In the genomic region with DNA sequence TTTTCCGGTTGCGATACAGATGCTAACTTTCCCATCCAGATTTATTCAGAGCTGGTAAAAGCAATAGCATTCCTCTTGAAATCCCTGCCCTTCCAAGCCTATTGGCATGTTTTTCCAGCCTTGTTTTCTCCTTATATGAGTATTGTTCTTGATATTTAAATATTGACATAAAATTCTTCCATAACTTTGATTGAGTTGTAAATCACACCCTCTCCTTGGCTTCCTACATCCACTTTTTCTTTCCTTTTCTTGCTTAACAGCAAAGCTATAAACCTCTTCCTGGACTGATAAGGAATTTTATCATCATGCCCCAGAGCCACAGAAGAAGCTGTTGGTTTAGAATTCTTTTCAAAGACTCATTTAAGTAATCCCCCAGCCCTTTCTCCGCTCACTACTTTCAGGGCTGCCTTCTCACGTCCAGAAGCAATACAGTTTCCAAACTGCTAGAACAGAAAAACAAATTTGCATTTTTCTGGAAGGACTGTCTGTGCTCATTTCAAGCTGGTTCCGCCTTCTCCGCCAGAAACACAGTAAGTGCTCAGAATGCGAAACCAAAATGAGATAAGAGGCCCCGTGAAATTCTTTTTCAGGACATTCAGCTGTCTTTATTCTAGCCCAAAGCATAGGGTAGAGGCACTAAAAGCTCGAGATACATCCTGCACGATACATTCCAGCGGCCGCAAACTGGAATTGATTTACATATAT, we compare ENCODE assay signal across 8 cellular contexts. TPM values are rescaled to one million over a fixed set of nuclear protein-coding genes. Genes with fewer than 3 reads are reported as not detected.
DNase-seq lines count a peak whose midpoint lies in the region; ATAC-seq, FAIRE-seq and TF ChIP-seq lines count a peak whose summit lies in the region.

No MANE protein-coding gene starts in this region.

- peak overlapping the region; percentile 91 for H3K4me2 ChIP-seq in astrocyte (ENCODE audit: low read length)

- peaks cover 52% of the 10 kb centered on the region for H3K79me2 ChIP-seq in astrocyte (ENCODE audit: insufficient read depth, low read length)

- no peak for DNase-seq in activated naive CD4-positive, alpha-beta T cell treated with anti-CD3 and anti-CD28 coated beads, Interleukin-2, amount 10 ng/mL, durations not matched to agents 7 days and 5 days
- no peak for DNase-seq in activated naive CD4-positive, alpha-beta T cell treated with anti-CD3 and anti-CD28 coated beads, Interleukin-2, amount 50 U/mL, for 72 hours (ENCODE audit: low spot score in 2 of 2)
- DNase-seq in astrocyte (ENCODE audit: low read depth), result no peak
- no peak for DNase-seq in left colon
- no peak for DNase-seq in type B pancreatic cell (ENCODE audit: extremely low spot score, unreplicated experiment)
- DNase-seq in activated effector memory CD4-positive, alpha-beta T cell treated with Interleukin-2 at 50 U/mL for 16 hours, result no peak
- DNase-seq in NCI-H1436 treated with DMSO at 0.1 percent for 48 hours (lab: John Stamatoyannopoulos, UW), result no peak

- H3K4me3 ChIP-seq in astrocyte (ENCODE audit: insufficient read depth, low read depth, low read length), result peak overlapping the region; percentile 93

- peaks cover 9% of the 10 kb centered on the region for H3K4me1 Mint-ChIP-seq in activated naive CD4-positive, alpha-beta T cell treated with anti-CD3 and anti-CD28 coated beads, Interleukin-2, amount 10 ng/mL, durations not matched to agents 7 days and 5 days
- peaks cover 21% of the 10 kb centered on the region for H3K4me1 Mint-ChIP-seq in astrocyte (ENCODE audit: low read depth, unreplicated experiment)
- H3K4me1 Mint-ChIP-seq in type B pancreatic cell (ENCODE audit: unreplicated experiment), result peaks cover 19% of the 10 kb centered on the region

- no peaks in the 10 kb centered on the region for H3K9me3 Mint-ChIP-seq in activated naive CD4-positive, alpha-beta T cell treated with anti-CD3 and anti-CD28 coated beads, Interleukin-2, amount 10 ng/mL, durations not matched to agents 7 days and 5 days
- H3K9me3 Mint-ChIP-seq in activated naive CD4-positive, alpha-beta T cell treated with anti-CD3 and anti-CD28 coated beads, Interleukin-2, amount 50 U/mL, for 72 hours, result no peaks in the 10 kb centered on the region
- no peaks in the 10 kb centered on the region for H3K9me3 Mint-ChIP-seq in astrocyte (ENCODE audit: unreplicated experiment)
- no peaks in the 10 kb centered on the region for H3K9me3 Mint-ChIP-seq in type B pancreatic cell

- no peaks in the 10 kb centered on the region for H3K9me3 ChIP-seq in astrocyte (ENCODE audit: insufficient read depth, low read depth, low read length)

- intact Hi-C loops in left colon (cut with DNase I, micrococcal nuclease), result loop anchor here in 1 of 2 donors (10.0 kb wide), 1 partner anchor 435 kb away; no protein-coding TSS in a partner anchor

- peak overlapping the region; percentile 97 for H3K9ac ChIP-seq in astrocyte (ENCODE audit: low read length)

- ATAC-seq in activated naive CD4-positive, alpha-beta T cell treated with anti-CD3 and anti-CD28 coated beads, Interleukin-2, amount 50 U/mL, for 72 hours, result no peak
- ATAC-seq in left colon (peak; percentile 77), HG02588 (IDR thresholded peaks at IDR 0.05; ENCODE audit: unreplicated experiment) (no peak)

- H3K36me3 ChIP-seq in astrocyte (ENCODE audit: insufficient read depth, low read length), result no peaks in the 10 kb centered on the region

- H3K36me3 Mint-ChIP-seq in activated naive CD4-positive, alpha-beta T cell treated with anti-CD3 and anti-CD28 coated beads, Interleukin-2, amount 10 ng/mL, durations not matched to agents 7 days and 5 days, result no peaks in the 10 kb centered on the region
- peaks cover 0 to 4% of the 10 kb centered on the region in 2 donors for H3K36me3 Mint-ChIP-seq in activated naive CD4-positive, alpha-beta T cell treated with anti-CD3 and anti-CD28 coated beads, Interleukin-2, amount 50 U/mL, for 72 hours
- no peaks in the 10 kb centered on the region for H3K36me3 Mint-ChIP-seq in astrocyte (ENCODE audit: low read depth, unreplicated experiment)
- H3K36me3 Mint-ChIP-seq in type B pancreatic cell, result no peaks in the 10 kb centered on the region

- peak overlapping the region; percentile 63 for H2AFZ ChIP-seq in astrocyte (ENCODE audit: low read depth, low read length)

- H3K27ac Mint-ChIP-seq in activated naive CD4-positive, alpha-beta T cell treated with anti-CD3 and anti-CD28 coated beads, Interleukin-2, amount 10 ng/mL, durations not matched to agents 7 days and 5 days, result no peak overlapping the region
- no peak overlapping the region for H3K27ac Mint-ChIP-seq in activated naive CD4-positive, alpha-beta T cell treated with anti-CD3 and anti-CD28 coated beads, Interleukin-2, amount 50 U/mL, for 72 hours
- H3K27ac Mint-ChIP-seq in astrocyte (ENCODE audit: unreplicated experiment) (peak overlapping the region; percentile 90), type B pancreatic cell (peak overlapping the region; percentile 82)

- H3K27me3 Mint-ChIP-seq in activated naive CD4-positive, alpha-beta T cell treated with anti-CD3 and anti-CD28 coated beads, Interleukin-2, amount 10 ng/mL, durations not matched to agents 7 days and 5 days, result peaks cover 36% of the 10 kb centered on the region
- H3K27me3 Mint-ChIP-seq in astrocyte (ENCODE audit: low read depth, unreplicated experiment) (no peaks in the 10 kb centered on the region), type B pancreatic cell (no peaks in the 10 kb centered on the region)

- H3K27me3 ChIP-seq in astrocyte (ENCODE audit: insufficient read depth, low read length), result no peaks in the 10 kb centered on the region

- CTCF ChIA-PET in activated naive CD4-positive, alpha-beta T cell treated with anti-CD3 and anti-CD28 coated beads, Interleukin-2, amount 10 ng/mL, durations not matched to agents 7 days and 5 days (lab: Charles Lee), result interaction anchor here (2.2 kb wide), 1 partner anchor 429 kb away, joined by 8 read pairs; no protein-coding TSS in a partner anchor

- TF ChIP-seq CTCF in astrocyte (IDR thresholded peaks at IDR 0.05; ENCODE audit: insufficient read depth, low read depth, low read length) (no peak), type B pancreatic cell (conservative IDR thresholded peaks at IDR 0.05) (no peak)

- peaks cover 16% of the 10 kb centered on the region for H3K4me1 ChIP-seq in astrocyte (ENCODE audit: insufficient read depth, low read length)

- no peak for FAIRE-seq in astrocyte (lab: Jason Lieb, UNC)

- peak overlapping the region; percentile 50 for H3K4me3 Mint-ChIP-seq in activated naive CD4-positive, alpha-beta T cell treated with anti-CD3 and anti-CD28 coated beads, Interleukin-2, amount 10 ng/mL, durations not matched to agents 7 days and 5 days
- H3K4me3 Mint-ChIP-seq in astrocyte (ENCODE audit: unreplicated experiment) (peak overlapping the region; percentile 93), type B pancreatic cell (peak overlapping the region; percentile 86)

- H3K27ac ChIP-seq in astrocyte (ENCODE audit: low read depth, low read length), result peak overlapping the region; percentile 79

- H4K20me1 ChIP-seq in astrocyte (ENCODE audit: insufficient read depth, low read length), result no peaks in the 10 kb centered on the region

RNA-seq across cellular contexts. Expression of a gene that starts 0.9 kb away (rescaled TPM):
- 1 to 10 TPM in 1 of 2 donors, under 1 TPM in 1; 0.91 to 2.7 TPM for total RNA-seq in activated naive CD4-positive, alpha-beta T cell treated with anti-CD3 and anti-CD28 coated beads, Interleukin-2, amount 50 U/mL, for 72 hours
- 16.8 and 31.2 TPM in 2 replicates for total RNA-seq in astrocyte
- 10 to 100 TPM; 38.5 to 40.1 TPM for total RNA-seq in left colon
- total RNA-seq in type B pancreatic cell (ENCODE audit: low replicate concordance), result 22.4 and 52.7 TPM in 2 replicates

Comparison
In these comparisons a context has a peak if more than half of its experiments do, and no peak if none do; other contexts are left out.
1. H3K27ac Mint-ChIP-seq: peak in astrocyte (single experiment) and type B pancreatic cell (single experiment); none in activated naive CD4-positive, alpha-beta T cell treated with anti-CD3 and anti-CD28 coated beads, Interleukin-2, amount 10 ng/mL, durations not matched to agents 7 days and 5 days (single experiment) and activated naive CD4-positive, alpha-beta T cell treated with anti-CD3 and anti-CD28 coated beads, Interleukin-2, amount 50 U/mL, for 72 hours (0 of 2).
2. Peak in every context shown above with its lines, with median percentiles within 50 percentile points of each other: H3K4me3 Mint-ChIP-seq.